1 cellular context compared by ENCODE assay signal in genomic region chr12:57489157-57489641, GRCh38.
A peak's percentile ranks its signal among the peaks of the same experiment; 100 is the strongest.
TF ChIP-seq lines count a peak whose summit lies in the region.

No MANE protein-coding gene starts in this region.

TF ChIP-seq in K562, 482 proteins besides CTCF, POLR2A, EP300 and RAD21:
- TF ChIP-seq TOE1 (IDR thresholded peaks at IDR 0.05; ENCODE audit: borderline replicate concordance) (no peak), TOE1 (CRISPR knock-in tag; IDR thresholded peaks at IDR 0.05; ENCODE audit: borderline replicate concordance, low read depth) (0 out of 2 replicates have a peak, but pooled peaks have one; percentile 62), KAT7 (CRISPR knock-in tag; IDR thresholded peaks at IDR 0.05; ENCODE audit: borderline replicate concordance) (peak; percentile 47; the same call in 1 of the 2 replicates), FOXM1 (IDR thresholded peaks at IDR 0.05; ENCODE audit: low read depth) (no peak), FOXM1 (CRISPR knock-in tag; IDR thresholded peaks at IDR 0.05; ENCODE audit: low read depth) (no peak), TEAD1 (CRISPR knock-in tag; IDR thresholded peaks at IDR 0.05) (0 out of 4 replicates have a peak, but pooled peaks of 1 of the 2 experiments have one; percentile 25), ZZZ3 (IDR thresholded peaks at IDR 0.05) (no peak)
TF ChIP-seq in K562: peak in this region for 3.
